Comparison of ENCODE assay signal across 8 cellular contexts in the genomic region with DNA sequence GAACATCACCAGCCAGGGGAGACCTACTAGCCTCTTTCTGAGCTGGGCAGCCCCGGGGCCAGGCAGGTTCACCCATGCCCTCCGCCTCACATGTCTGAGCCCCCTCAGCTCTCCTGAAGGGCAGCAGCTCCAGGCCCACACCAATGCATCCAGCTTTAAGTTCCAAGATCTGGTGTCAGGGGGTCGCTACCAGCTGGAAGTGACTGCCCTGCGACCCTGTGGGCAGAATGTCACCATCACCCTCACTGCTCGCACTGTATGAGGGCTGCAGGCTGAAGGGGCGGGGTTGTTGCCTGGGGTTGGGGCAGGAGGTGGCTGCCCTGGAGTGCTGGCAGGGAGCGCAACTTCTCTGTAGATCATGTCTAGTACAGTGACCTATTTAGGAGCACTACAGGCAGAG. TPM values are rescaled to one million over a fixed set of nuclear protein-coding genes. Genes with fewer than 3 reads are reported as not detected.
"Had no signal": no experiment of that assay in that cellular context is flagged by ENCODE, and none has a peak within 500 bp of the region (broad histone marks: within the 10 kb centered on the region; RNA-seq: fewer than 3 reads in every experiment).

No MANE protein-coding gene starts in this region.

- ATAC-seq: HCT116, K562 had no signal

- DNase-seq: GM23248, GOT3, H7, IMR-90 had no signal

- H3K9me3 ChIP-seq: HAP-1 had no signal

- H3K4me1 ChIP-seq: HAP-1 had no signal

- H3K9ac ChIP-seq: GM23248 had no signal

- H3K27ac ChIP-seq: GM23248 had no signal

- H3K36me3 ChIP-seq: HAP-1 had no signal

- H3K4me3 ChIP-seq: GM23248, HAP-1, K562 had no signal

RNA-seq across cellular contexts. Expression of gene PTPN7, which starts 8.5 kb away (rescaled TPM):
- total RNA-seq: GM23248, IMR-90 had no signal
- polyA plus RNA-seq: GM23248 had no signal

RNA-seq across cellular contexts. Expression of gene LGR6, which starts 24.7 kb away (rescaled TPM):
- total RNA-seq: GM23248, H4, IMR-90 had no signal
- polyA plus RNA-seq: GM23248, IMR-90 had no signal

RNA-seq across cellular contexts. Expression of gene GPR37L1, which starts 46.1 kb away (rescaled TPM):
- total RNA-seq: GM23248, IMR-90, K562 had no signal
- polyA plus RNA-seq: K562 had no signal
